Comparison of ENCODE assay signal across 1 cellular context in the genomic region with DNA sequence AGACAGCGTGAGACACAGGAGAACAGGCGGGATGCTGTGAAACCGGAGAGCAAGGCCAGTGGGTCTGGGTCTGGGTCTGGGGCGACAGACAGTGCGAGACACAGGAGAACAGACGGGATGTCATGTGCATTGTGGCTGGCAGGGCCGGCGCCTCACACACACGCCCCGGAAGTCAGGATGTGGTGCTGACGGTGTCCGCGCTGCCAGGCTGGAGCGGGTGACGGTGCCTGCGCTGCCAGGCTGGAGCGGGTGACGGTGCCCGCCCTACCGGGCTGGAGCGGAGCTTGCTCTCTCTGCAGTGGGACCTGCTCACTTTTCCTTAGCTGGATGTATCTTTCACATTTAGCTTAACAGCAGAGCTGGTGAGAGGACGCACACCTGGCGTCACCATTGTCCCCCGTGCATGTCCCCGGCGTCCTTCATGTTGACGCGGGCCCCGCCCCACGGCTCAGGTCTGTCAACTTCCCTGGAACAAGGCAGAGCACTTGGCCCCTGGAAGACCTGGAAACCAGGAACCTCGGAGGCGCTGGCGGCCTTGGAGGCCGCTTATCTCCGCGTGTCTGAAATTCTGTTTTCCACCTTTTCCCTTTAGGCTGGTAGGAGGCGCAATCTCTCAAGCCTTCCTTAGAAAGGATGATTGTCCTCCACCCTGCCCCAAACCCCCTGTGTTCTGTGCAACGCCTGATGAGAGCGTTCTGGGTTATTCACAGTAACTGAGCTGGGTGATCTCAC.
TF ChIP-seq lines count a peak whose summit lies in the region.

No MANE protein-coding gene starts in this region.

TF ChIP-seq in K562, 482 proteins besides CTCF, POLR2A, EP300 and RAD21 (continued from another document):
- TF ChIP-seq, protein P1, sequence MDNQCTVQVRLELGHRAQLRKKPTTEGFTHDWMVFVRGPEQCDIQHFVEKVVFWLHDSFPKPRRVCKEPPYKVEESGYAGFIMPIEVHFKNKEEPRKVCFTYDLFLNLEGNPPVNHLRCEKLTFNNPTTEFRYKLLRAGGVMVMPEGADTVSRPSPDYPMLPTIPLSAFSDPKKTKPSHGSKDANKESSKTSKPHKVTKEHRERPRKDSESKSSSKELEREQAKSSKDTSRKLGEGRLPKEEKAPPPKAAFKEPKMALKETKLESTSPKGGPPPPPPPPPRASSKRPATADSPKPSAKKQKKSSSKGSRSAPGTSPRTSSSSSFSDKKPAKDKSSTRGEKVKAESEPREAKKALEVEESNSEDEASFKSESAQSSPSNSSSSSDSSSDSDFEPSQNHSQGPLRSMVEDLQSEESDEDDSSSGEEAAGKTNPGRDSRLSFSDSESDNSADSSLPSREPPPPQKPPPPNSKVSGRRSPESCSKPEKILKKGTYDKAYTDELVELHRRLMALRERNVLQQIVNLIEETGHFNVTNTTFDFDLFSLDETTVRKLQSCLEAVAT (IDR thresholded peaks at IDR 0.05): no peak
- no peak for TF ChIP-seq MXD1 (CRISPR knock-in tag; IDR thresholded peaks at IDR 0.05; ENCODE audit: borderline replicate concordance, poor library complexity, severe bottlenecking)
- TF ChIP-seq TCF7L2 (IDR thresholded peaks at IDR 0.05; ENCODE audit: low read depth, low read length): no peak
- no peak for TF ChIP-seq HES1 (IDR thresholded peaks at IDR 0.05; ENCODE audit: low read depth)
- TF ChIP-seq SPI1 (IDR thresholded peaks at IDR 0.05; ENCODE audit: borderline replicate concordance, low read depth, low read length): no peak
- TF ChIP-seq ZNF444 (CRISPR knock-in tag; IDR thresholded peaks at IDR 0.05): no peak
- no peak for TF ChIP-seq BRD9 (IDR thresholded peaks at IDR 0.05; ENCODE audit: low read depth, partially characterized antibody)
- TF ChIP-seq MBD2 (IDR thresholded peaks at IDR 0.05; ENCODE audit: borderline replicate concordance, low read depth): no peak
- TF ChIP-seq ZNF316 (IDR thresholded peaks at IDR 0.05): no peak
- no peak for TF ChIP-seq USF2 (CRISPR knock-in tag; IDR thresholded peaks at IDR 0.05)
- TF ChIP-seq BCOR (IDR thresholded peaks at IDR 0.05): no peak
- no peak for TF ChIP-seq PTRF (tag; IDR thresholded peaks at IDR 0.05)
- TF ChIP-seq NCOR1 (IDR thresholded peaks at IDR 0.05): no peak
- no peak for TF ChIP-seq SMARCA4 (IDR thresholded peaks at IDR 0.05)
- no peak for TF ChIP-seq STAT5A (IDR thresholded peaks at IDR 0.05; ENCODE audit: borderline replicate concordance, low read length)
- TF ChIP-seq RAD51 (IDR thresholded peaks at IDR 0.05; ENCODE audit: borderline replicate concordance, low read depth): no peak
- TF ChIP-seq, protein P2, sequence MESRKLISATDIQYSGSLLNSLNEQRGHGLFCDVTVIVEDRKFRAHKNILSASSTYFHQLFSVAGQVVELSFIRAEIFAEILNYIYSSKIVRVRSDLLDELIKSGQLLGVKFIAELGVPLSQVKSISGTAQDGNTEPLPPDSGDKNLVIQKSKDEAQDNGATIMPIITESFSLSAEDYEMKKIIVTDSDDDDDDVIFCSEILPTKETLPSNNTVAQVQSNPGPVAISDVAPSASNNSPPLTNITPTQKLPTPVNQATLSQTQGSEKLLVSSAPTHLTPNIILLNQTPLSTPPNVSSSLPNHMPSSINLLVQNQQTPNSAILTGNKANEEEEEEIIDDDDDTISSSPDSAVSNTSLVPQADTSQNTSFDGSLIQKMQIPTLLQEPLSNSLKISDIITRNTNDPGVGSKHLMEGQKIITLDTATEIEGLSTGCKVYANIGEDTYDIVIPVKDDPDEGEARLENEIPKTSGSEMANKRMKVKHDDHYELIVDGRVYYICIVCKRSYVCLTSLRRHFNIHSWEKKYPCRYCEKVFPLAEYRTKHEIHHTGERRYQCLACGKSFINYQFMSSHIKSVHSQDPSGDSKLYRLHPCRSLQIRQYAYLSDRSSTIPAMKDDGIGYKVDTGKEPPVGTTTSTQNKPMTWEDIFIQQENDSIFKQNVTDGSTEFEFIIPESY (CRISPR knock-in tag; IDR thresholded peaks at IDR 0.05): peak; percentile 96
- TF ChIP-seq FOSL1 (tag; conservative IDR thresholded peaks at IDR 0.05): no peak
- no peak for TF ChIP-seq ZSCAN29 (IDR thresholded peaks at IDR 0.05)
- TF ChIP-seq DPF2 (IDR thresholded peaks at IDR 0.05): no peak
- TF ChIP-seq WHSC1 (IDR thresholded peaks at IDR 0.05; ENCODE audit: low read length): peak; percentile 25
- TF ChIP-seq HNRNPK (IDR thresholded peaks at IDR 0.05; ENCODE audit: low read depth, low read length, poor library complexity, severe bottlenecking): no peak
